8 cellular contexts compared by ENCODE assay signal in genomic region chr7:23597064-23597907, GRCh38. TPM values are rescaled to one million over a fixed set of nuclear protein-coding genes. Genes with fewer than 3 reads are reported as not detected.
DNase-seq lines count a peak whose midpoint lies in the region; ATAC-seq and TF ChIP-seq lines count a peak whose summit lies in the region.

A gene with protein sequence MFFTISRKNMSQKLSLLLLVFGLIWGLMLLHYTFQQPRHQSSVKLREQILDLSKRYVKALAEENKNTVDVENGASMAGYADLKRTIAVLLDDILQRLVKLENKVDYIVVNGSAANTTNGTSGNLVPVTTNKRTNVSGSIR (plus strand): TSS chr7:23597382. CDS start chr7:23611316, 13,934 bp downstream.

- TF ChIP-seq CTCF in fibroblast of villous mesenchyme (IDR thresholded peaks at IDR 0.05; ENCODE audit: insufficient read depth, low read depth, low read length) (no peak), neural cell (IDR thresholded peaks at IDR 0.05; ENCODE audit: poor library complexity, severe bottlenecking) (peak; percentile 15)

- H4K20me1 ChIP-seq in GM23248 (ENCODE audit: insufficient read depth) (no peaks in the 10 kb centered on the region), Karpas-422 (ENCODE audit: insufficient read depth, low read depth, low read length) (no peaks in the 10 kb centered on the region; the same call in 1 of the 2 replicates), neural cell (ENCODE audit: insufficient read depth) (no peaks in the 10 kb centered on the region)

- H3K4me2 ChIP-seq in GM23248 (ENCODE audit: unreplicated experiment) (peak within 1 kb of the TSS; percentile 91), Karpas-422 (ENCODE audit: low read depth, low read length, poor library complexity, severe bottlenecking) (peak within 1 kb of the TSS; percentile 86), neural cell (ENCODE audit: low read length) (peak within 1 kb of the TSS; percentile 66)

- peaks cover 6 to 7% of the 10 kb centered on the region in 2 donors for H3K9me3 Mint-ChIP-seq in stimulated activated naive CD8-positive, alpha-beta T cell treated with anti-CD3 and anti-CD28 coated beads, Interleukin-15, amount 100 ng/mL, for 72 hours

- peak; percentile 12 for TF ChIP-seq EP300 in neural cell (conservative IDR thresholded peaks at IDR 0.05; ENCODE audit: poor library complexity, severe bottlenecking)

- H3K9me2 ChIP-seq in GM23248 (ENCODE audit: insufficient read depth), result no peaks in the 10 kb centered on the region
- H3K9me2 ChIP-seq in Karpas-422 (replicated peaks; ENCODE audit: insufficient read depth, low read length), result no peaks in the 10 kb centered on the region
- no peaks in the 10 kb centered on the region for H3K9me2 ChIP-seq in neural cell (ENCODE audit: insufficient read depth, low read length)

- no peaks in the 10 kb centered on the region for H3K27me3 Mint-ChIP-seq in stimulated activated naive CD8-positive, alpha-beta T cell treated with anti-CD3 and anti-CD28 coated beads, Interleukin-15, amount 100 ng/mL, for 72 hours

- H3K4me1 ChIP-seq in GM23248 (ENCODE audit: insufficient read depth) (peaks cover 16% of the 10 kb centered on the region), Karpas-422 (ENCODE audit: low read length) (peaks cover 57% of the 10 kb centered on the region)

- H3K4me3 ChIP-seq in GM23248, result peak within 1 kb of the TSS; percentile 87
- H3K4me3 ChIP-seq in Karpas-422 (ENCODE audit: low read length), result peak within 1 kb of the TSS; percentile 70
- H3K4me3 ChIP-seq in fibroblast of villous mesenchyme (ENCODE audit: low read depth, low read length), result peak within 1 kb of the TSS; percentile 87
- H3K4me3 ChIP-seq in neural cell (ENCODE audit: low read length), result peak within 1 kb of the TSS; percentile 82

- TF ChIP-seq RAD21 in neural cell (conservative IDR thresholded peaks at IDR 0.05), result no peak

- peaks cover 71% of the 10 kb centered on the region for H3K4me1 Mint-ChIP-seq in stimulated activated naive CD8-positive, alpha-beta T cell treated with anti-CD3 and anti-CD28 coated beads, Interleukin-15, amount 100 ng/mL, for 72 hours

- peak within 1 kb of the TSS; percentile 78 to 84 for H3K27ac Mint-ChIP-seq in stimulated activated naive CD8-positive, alpha-beta T cell treated with anti-CD3 and anti-CD28 coated beads, Interleukin-15, amount 100 ng/mL, for 72 hours

- H3K4me3 Mint-ChIP-seq in stimulated activated naive CD8-positive, alpha-beta T cell treated with anti-CD3 and anti-CD28 coated beads, Interleukin-15, amount 100 ng/mL, for 72 hours, result peak within 1 kb of the TSS; percentile 86 to 98

- H3K36me3 ChIP-seq in GM23248 (ENCODE audit: low read depth) (no peaks in the 10 kb centered on the region), Karpas-422 (ENCODE audit: insufficient read depth, low read length) (no peaks in the 10 kb centered on the region), neural cell (ENCODE audit: insufficient read depth, low read length) (no peaks in the 10 kb centered on the region)

- H3F3A ChIP-seq in GM23248 (ENCODE audit: insufficient read depth), result peaks cover 14% of the 10 kb centered on the region
- no peaks in the 10 kb centered on the region for H3F3A ChIP-seq in neural cell (ENCODE audit: insufficient read depth, low read length, poor library complexity, severe bottlenecking)

- H3K9ac ChIP-seq in GM23248 (peak within 1 kb of the TSS; percentile 78), Karpas-422 (ENCODE audit: low read length) (peak within 1 kb of the TSS; percentile 84), neural cell (ENCODE audit: low read length) (peak within 1 kb of the TSS; percentile 77)

- 0 out of 2 replicates have a peak, but pooled peaks cover 17% of the 10 kb centered on the region for H3K79me2 ChIP-seq in GM23248 (ENCODE audit: insufficient read depth)
- H3K79me2 ChIP-seq in Karpas-422 (ENCODE audit: low read length), result no peaks in the 10 kb centered on the region
- H3K79me2 ChIP-seq in neural cell (replicated peaks; ENCODE audit: insufficient read depth, low read length), result peaks cover 30% of the 10 kb centered on the region

- H3K9me3 ChIP-seq in GM23248 (ENCODE audit: low read depth) (no peaks in the 10 kb centered on the region), Karpas-422 (ENCODE audit: low read length) (no peaks in the 10 kb centered on the region), neural cell (ENCODE audit: low read length) (no peaks in the 10 kb centered on the region)

- H3K27ac ChIP-seq in GM23248, result peak within 1 kb of the TSS; percentile 61
- H3K27ac ChIP-seq in Karpas-422 (ENCODE audit: low read length), result no peak within 1 kb of the TSS
- H3K27ac ChIP-seq in neural cell (ENCODE audit: low read length), result peak within 1 kb of the TSS; percentile 75

- in situ Hi-C loops in GM23248 (cut with MboI), result no loop called here

- peak; percentile 72 for ATAC-seq in stimulated activated naive CD8-positive, alpha-beta T cell treated with anti-CD3 and anti-CD28 coated beads, Interleukin-15, amount 100 ng/mL, for 72 hours

- DNase-seq in Daoy (ENCODE audit: low read depth) (peak; percentile 98), GM23248 (peak; percentile 96), Karpas-422 (peak; percentile 95), RPMI7951 (ENCODE audit: low read depth) (peak; percentile 94), fibroblast of villous mesenchyme (ENCODE audit: low read depth) (peak; percentile 88)
- DNase-seq in activated effector memory CD4-positive, alpha-beta T cell treated with anti-CD3 and anti-CD28 coated beads, Interleukin-2, amount 50 U/mL, for 16 hours, result peak; percentile 94
- peak; percentile 78 to 80 for DNase-seq in stimulated activated naive CD8-positive, alpha-beta T cell treated with anti-CD3 and anti-CD28 coated beads, Interleukin-15, amount 100 ng/mL, for 72 hours

- H2AFZ ChIP-seq in GM23248, result peak within 1 kb of the TSS; percentile 96
- H2AFZ ChIP-seq in Karpas-422 (ENCODE audit: low read length), result peak within 1 kb of the TSS; percentile 96
- H2AFZ ChIP-seq in neural cell (ENCODE audit: low read depth, low read length), result peak within 1 kb of the TSS; percentile 32

- WGBS in GM23248 (ENCODE audit: low coverage in 1 of 2, low lambda C conversion rate in 2 of 2, missing lambda C conversion rate in 2 of 2), 2 experiments, result 2 to 4% methylated on average over 55 to 90 of the region's 94 CpGs

- H3K27me3 ChIP-seq in GM23248 (replicated peaks; ENCODE audit: insufficient read depth) (no peaks in the 10 kb centered on the region), Karpas-422 (ENCODE audit: low read length) (no peaks in the 10 kb centered on the region), neural cell (ENCODE audit: insufficient read depth, low read depth, low read length) (no peaks in the 10 kb centered on the region)

TF ChIP-seq in neural cell, 6 proteins besides CTCF, POLR2A, EP300 and RAD21:
- peak; percentile 75 for TF ChIP-seq POLR2AphosphoS5 (IDR thresholded peaks at IDR 0.05)
- no peak for TF ChIP-seq SMC3 (conservative IDR thresholded peaks at IDR 0.05; ENCODE audit: poor library complexity)
- peak; percentile 70 for TF ChIP-seq TAF1 (IDR thresholded peaks at IDR 0.05; ENCODE audit: low read depth)
- TF ChIP-seq EZH2 (IDR thresholded peaks at IDR 0.05; ENCODE audit: borderline replicate concordance, insufficient read depth, low read length, poor library complexity, severe bottlenecking), result no peak
- TF ChIP-seq MXI1 (conservative IDR thresholded peaks at IDR 0.05; ENCODE audit: poor library complexity, severe bottlenecking), result peak; percentile 83
- TF ChIP-seq, protein P1, sequence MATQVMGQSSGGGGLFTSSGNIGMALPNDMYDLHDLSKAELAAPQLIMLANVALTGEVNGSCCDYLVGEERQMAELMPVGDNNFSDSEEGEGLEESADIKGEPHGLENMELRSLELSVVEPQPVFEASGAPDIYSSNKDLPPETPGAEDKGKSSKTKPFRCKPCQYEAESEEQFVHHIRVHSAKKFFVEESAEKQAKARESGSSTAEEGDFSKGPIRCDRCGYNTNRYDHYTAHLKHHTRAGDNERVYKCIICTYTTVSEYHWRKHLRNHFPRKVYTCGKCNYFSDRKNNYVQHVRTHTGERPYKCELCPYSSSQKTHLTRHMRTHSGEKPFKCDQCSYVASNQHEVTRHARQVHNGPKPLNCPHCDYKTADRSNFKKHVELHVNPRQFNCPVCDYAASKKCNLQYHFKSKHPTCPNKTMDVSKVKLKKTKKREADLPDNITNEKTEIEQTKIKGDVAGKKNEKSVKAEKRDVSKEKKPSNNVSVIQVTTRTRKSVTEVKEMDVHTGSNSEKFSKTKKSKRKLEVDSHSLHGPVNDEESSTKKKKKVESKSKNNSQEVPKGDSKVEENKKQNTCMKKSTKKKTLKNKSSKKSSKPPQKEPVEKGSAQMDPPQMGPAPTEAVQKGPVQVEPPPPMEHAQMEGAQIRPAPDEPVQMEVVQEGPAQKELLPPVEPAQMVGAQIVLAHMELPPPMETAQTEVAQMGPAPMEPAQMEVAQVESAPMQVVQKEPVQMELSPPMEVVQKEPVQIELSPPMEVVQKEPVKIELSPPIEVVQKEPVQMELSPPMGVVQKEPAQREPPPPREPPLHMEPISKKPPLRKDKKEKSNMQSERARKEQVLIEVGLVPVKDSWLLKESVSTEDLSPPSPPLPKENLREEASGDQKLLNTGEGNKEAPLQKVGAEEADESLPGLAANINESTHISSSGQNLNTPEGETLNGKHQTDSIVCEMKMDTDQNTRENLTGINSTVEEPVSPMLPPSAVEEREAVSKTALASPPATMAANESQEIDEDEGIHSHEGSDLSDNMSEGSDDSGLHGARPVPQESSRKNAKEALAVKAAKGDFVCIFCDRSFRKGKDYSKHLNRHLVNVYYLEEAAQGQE (IDR thresholded peaks at IDR 0.05; ENCODE audit: borderline replicate concordance), result peak; percentile 42

RNA-seq across cellular contexts. Expression of the gene that starts here (rescaled TPM):
- 29.3 and 31.5 TPM in 2 replicates for total RNA-seq in Daoy (2014; rRNA removed; shearing (Covaris generic))
- total RNA-seq in GM23248 (2014; rRNA removed; shearing (Covaris generic)), result 9.5 and 9.9 TPM in 2 replicates
- polyA plus RNA-seq in GM23248 (2016; fragmentation: Nextera tagmentation; extraction: Ambion mirVana) (6.8 and 9.5 TPM in 2 replicates), neural cell (21.1 and 28.0 TPM in 2 replicates)
- total RNA-seq in Karpas-422 (2014; rRNA removed; shearing (Covaris generic); ENCODE audit: low replicate concordance), result 3.0 and 8.9 TPM in 2 replicates
- 14.4 and 27.6 TPM in 2 replicates for total RNA-seq in RPMI7951 (2014; rRNA removed; shearing (Covaris generic))
- total RNA-seq in fibroblast of villous mesenchyme, result 14.5 and 15.5 TPM in 2 replicates
- 49.7 and 59.6 TPM in 2 replicates for polyA minus RNA-seq in neural cell

Comparison
In these comparisons a context has a peak if more than half of its experiments do, and no peak if none do; other contexts are left out.
1. H2AFZ ChIP-seq: peak in every context shown above with its lines; median percentile 96 in GM23248; 96 in Karpas-422; 32 in neural cell.